In genomic region chr7:121288894-121289293, GRCh38 we compare ENCODE assay signal across 22 cellular contexts. TPM values are rescaled to one million over a fixed set of nuclear protein-coding genes. Genes with fewer than 3 reads are reported as not detected.
DNase-seq lines count a peak whose midpoint lies in the region; ATAC-seq, FAIRE-seq and TF ChIP-seq lines count a peak whose summit lies in the region.
"Had no signal": no experiment of that assay in that cellular context is flagged by ENCODE, and none has a peak within 500 bp of the region (broad histone marks: within the 10 kb centered on the region; RNA-seq: fewer than 3 reads in every experiment).

No MANE protein-coding gene starts in this region.

- no peak for TF ChIP-seq RAD21 in HepG2 (CRISPR knock-in tag; IDR thresholded peaks at IDR 0.05)

- no peak for FAIRE-seq in HepG2 (lab: Jason Lieb, UNC)
- FAIRE-seq: frontal cortex had no signal

- TF ChIP-seq CTCF in PC-3 (conservative IDR thresholded peaks at IDR 0.05; ENCODE audit: low read depth, low read length) = no peak
- no peak for TF ChIP-seq CTCF in chondrocyte (IDR thresholded peaks at IDR 0.05)
- no peak for TF ChIP-seq CTCF in HepG2 (CRISPR knock-in tag; IDR thresholded peaks at IDR 0.05)

- no peak for TF ChIP-seq POLR2A in HepG2 (IDR thresholded peaks at IDR 0.05; ENCODE audit: insufficient read depth in 1 of 2, low read depth in 2 of 2, low read length in 2 of 2)

- peak; percentile 76 for DNase-seq in EH (ENCODE audit: low read depth)
- peak; percentile 79 for DNase-seq in PC-3
- DNase-seq in chondrocyte (ENCODE audit: low spot score) = no peak
- DNase-seq in myocyte (ENCODE audit: low read depth) = peak; percentile 56
- no peak for DNase-seq in epidermal melanocyte (ENCODE audit: insufficient read length, low spot score)
- no peak for DNase-seq in inferior parietal cortex (ENCODE audit: extremely low spot score)
- DNase-seq in HepG2 (ENCODE audit: low spot score) = no peak
- no peak for DNase-seq in NCI-H1105 treated with DMSO at 0.1 percent for 48 hours (lab: John Stamatoyannopoulos, UW)
- DNase-seq: activated CD4-positive, alpha-beta memory T cell treated with anti-CD3 and anti-CD28 coated beads, Interleukin-2, amount 10 ng/mL, durations not matched to agents 7 days and 5 days; amygdala; DND-41; dorsolateral prefrontal cortex; KBM-7; NCI-H1436 treated with DMSO at 0.1 percent for 48 hours; NCI-H446; stimulated activated naive B cell treated with anti-CD40 and anti-IgM and Interleukin-4, amounts not matched to agents 10 μg/mL and 1 μg/mL and 100 μg/mL, for 72 hours had no signal

- no peak overlapping the region for H3K27ac ChIP-seq in PC-3 (ENCODE audit: low read length)
- H3K27ac ChIP-seq in HepG2 (ENCODE audit: extremely low read length, insufficient read depth, low read length) = no peak overlapping the region
- H3K27ac ChIP-seq: BLaER1 treated with 17β-estradiol and CSF1 and Interleukin-3, amounts not matched to agents 10 nM and 100 nM; dorsolateral prefrontal cortex had no signal

- no peak for TF ChIP-seq EP300 in HepG2 (IDR thresholded peaks at IDR 0.05; ENCODE audit: low read depth in 2 of 2, low read length in 2 of 2)
- TF ChIP-seq EP300 in HepG2 (CRISPR knock-in tag; IDR thresholded peaks at IDR 0.05; ENCODE audit: borderline replicate concordance) = no peak

- H3K4me1 ChIP-seq in PC-3 (ENCODE audit: insufficient read depth, low read length) (peaks cover 12% of the 10 kb centered on the region; the same call in 1 of the 2 replicates), HepG2 (ENCODE audit: insufficient read depth, low read length) (no peaks in the 10 kb centered on the region)

- H3K36me3 Mint-ChIP-seq in chondrocyte (ENCODE audit: low read depth) = peaks cover 5% of the 10 kb centered on the region

- intact Hi-C loops in PC-3 (cut with micrococcal nuclease) = no loop called here
- intact Hi-C loops in HepG2 (cut with micrococcal nuclease; ENCODE audit: unreplicated experiment) = no loop called here

- no peak overlapping the region for H3K9ac ChIP-seq in PC-3 (ENCODE audit: low read length)
- no peak overlapping the region for H3K9ac ChIP-seq in HepG2 (ENCODE audit: insufficient read depth, low read depth, low read length)
- H3K9ac ChIP-seq: BLaER1 treated with 17β-estradiol and CSF1 and Interleukin-3, amounts not matched to agents 10 nM and 100 nM had no signal

- in situ Hi-C loops in HepG2 (cut with HindIII; ENCODE audit: extremely low pct_ligation_motif_present, low pct_unique_long_range_greater_than_20kb) = no loop called here

- H2AFZ ChIP-seq in PC-3 (ENCODE audit: low read length) = no peak overlapping the region
- H2AFZ ChIP-seq in HepG2 (ENCODE audit: low read length) = no peak overlapping the region

- no peaks in the 10 kb centered on the region for H3K79me2 ChIP-seq in PC-3 (ENCODE audit: low read length)
- H3K79me2 ChIP-seq in HepG2 (ENCODE audit: insufficient read depth, low read length) = no peaks in the 10 kb centered on the region

- H3K9me2 ChIP-seq in PC-3 (replicated peaks; ENCODE audit: low read length) = no peaks in the 10 kb centered on the region

- no peak overlapping the region for H3K4me2 ChIP-seq in PC-3 (ENCODE audit: low read length)
- no peak overlapping the region for H3K4me2 ChIP-seq in HepG2 (ENCODE audit: low read depth, low read length)
- H3K4me2 ChIP-seq: BLaER1 treated with 17β-estradiol and CSF1 and Interleukin-3, amounts not matched to agents 10 nM and 100 nM; smooth muscle cell had no signal

- no peaks in the 10 kb centered on the region for H3K27me3 Mint-ChIP-seq in chondrocyte (ENCODE audit: low read depth)
- H3K27me3 Mint-ChIP-seq: stimulated activated naive B cell treated with anti-CD40 and anti-IgM and Interleukin-4, amounts not matched to agents 10 μg/mL and 1 μg/mL and 100 μg/mL, for 72 hours had no signal

- no peak overlapping the region for H3K4me3 Mint-ChIP-seq in chondrocyte (ENCODE audit: unreplicated experiment)
- H3K4me3 Mint-ChIP-seq: activated CD4-positive, alpha-beta memory T cell treated with anti-CD3 and anti-CD28 coated beads, Interleukin-2, amount 10 ng/mL, durations not matched to agents 7 days and 5 days; mesothelial cell of epicardium; stimulated activated naive B cell treated with anti-CD40 and anti-IgM and Interleukin-4, amounts not matched to agents 10 μg/mL and 1 μg/mL and 100 μg/mL, for 72 hours had no signal

- H3F3A ChIP-seq in PC-3 (ENCODE audit: low read length, unreplicated experiment) = no peaks in the 10 kb centered on the region

- ATAC-seq in PC-3 = peak; percentile 66
- no peak for ATAC-seq in HepG2
- ATAC-seq: stimulated activated naive B cell treated with anti-CD40 and anti-IgM and Interleukin-4, amounts not matched to agents 10 μg/mL and 1 μg/mL and 100 μg/mL, for 72 hours had no signal

- POLR2A ChIA-PET in PC-3 (lab: Charles Lee; ENCODE audit: unreplicated experiment) = no interaction called here
- POLR2A ChIA-PET in HepG2 (lab: Yijun Ruan, JAX) = no interaction called here

- H4K20me1 ChIP-seq in PC-3 (ENCODE audit: low read length) (no peaks in the 10 kb centered on the region), HepG2 (ENCODE audit: insufficient read depth, low read length) (no peaks in the 10 kb centered on the region)
- H4K20me1 ChIP-seq: BLaER1 treated with 17β-estradiol and CSF1 and Interleukin-3, amounts not matched to agents 10 nM and 100 nM had no signal

- peaks cover 13% of the 10 kb centered on the region for H3K4me1 Mint-ChIP-seq in chondrocyte (ENCODE audit: low read depth)
- H3K4me1 Mint-ChIP-seq: activated CD4-positive, alpha-beta memory T cell treated with anti-CD3 and anti-CD28 coated beads, Interleukin-2, amount 10 ng/mL, durations not matched to agents 7 days and 5 days; mesothelial cell of epicardium had no signal

- peaks cover 19% of the 10 kb centered on the region for H3K9me3 Mint-ChIP-seq in chondrocyte (ENCODE audit: low read depth)

- CTCF ChIA-PET in PC-3 (lab: Charles Lee) = no interaction called here
- CTCF ChIA-PET in HepG2 (lab: Yijun Ruan, JAX; ENCODE audit: low intra/inter-chr PET ratio, low total read pairs) = no interaction called here

- no TSS peak for BruUV-seq in PC-3 (replicated peaks; lab: Mats Ljungman, UMichigan)
- BruUV-seq in HepG2 (replicated peaks; lab: Mats Ljungman, UMichigan) = no TSS peak

- peak overlapping the region; percentile 76 for H3K27ac Mint-ChIP-seq in chondrocyte (ENCODE audit: unreplicated experiment)
- H3K27ac Mint-ChIP-seq: activated CD4-positive, alpha-beta memory T cell treated with anti-CD3 and anti-CD28 coated beads, Interleukin-2, amount 10 ng/mL, durations not matched to agents 7 days and 5 days; mesothelial cell of epicardium; stimulated activated naive B cell treated with anti-CD40 and anti-IgM and Interleukin-4, amounts not matched to agents 10 μg/mL and 1 μg/mL and 100 μg/mL, for 72 hours had no signal

- H3K36me3 ChIP-seq in PC-3 (ENCODE audit: low read depth, low read length) (no peaks in the 10 kb centered on the region), HepG2 (replicated peaks in 1 of 2; ENCODE audit: control insufficient read depth in 1 of 2, insufficient read depth in 2 of 2, low read length in 2 of 2) (no peaks in the 10 kb centered on the region)

- H3K9me3 ChIP-seq in PC-3 (ENCODE audit: low read length) (no peaks in the 10 kb centered on the region), HepG2 (ENCODE audit: low read length) (peaks cover 14% of the 10 kb centered on the region)

- H3K4me3 ChIP-seq in PC-3 (ENCODE audit: low read length) (no peak overlapping the region), HepG2 (replicated peaks in 1 of 3; ENCODE audit: insufficient read depth in 1 of 3, low read depth in 2 of 3, low read length in 3 of 3) (no peak overlapping the region)
- H3K4me3 ChIP-seq: BLaER1 treated with 17β-estradiol and CSF1 and Interleukin-3, amounts not matched to agents 10 nM and 100 nM; dorsolateral prefrontal cortex; smooth muscle cell had no signal

- H3K27me3 ChIP-seq in PC-3 (ENCODE audit: low read length) (no peaks in the 10 kb centered on the region), HepG2 (ENCODE audit: control insufficient read depth in 1 of 2, insufficient read depth in 2 of 2, low read length in 2 of 2) (no peaks in the 10 kb centered on the region)
- H3K27me3 ChIP-seq: BLaER1 treated with 17β-estradiol and CSF1 and Interleukin-3, amounts not matched to agents 10 nM and 100 nM; dorsolateral prefrontal cortex had no signal

TF ChIP-seq in HepG2, 621 proteins besides CTCF, POLR2A, EP300 and RAD21 (continues in another document):
- TF ChIP-seq GPN1 (CRISPR knock-in tag; IDR thresholded peaks at IDR 0.05; ENCODE audit: borderline replicate concordance) (no peak), NFYC (CRISPR knock-in tag; IDR thresholded peaks at IDR 0.05) (no peak), ZNF569 (CRISPR knock-in tag; IDR thresholded peaks at IDR 0.05; ENCODE audit: borderline replicate concordance) (no peak), MAFF (IDR thresholded peaks at IDR 0.05; ENCODE audit: low read depth, low read length) (no peak), CEBPG (CRISPR knock-in tag; IDR thresholded peaks at IDR 0.05) (no peak)

RNA-seq across cellular contexts. Expression of gene WNT16, which starts 39.9 kb away (rescaled TPM):
- total RNA-seq in PC-3 (2014; rRNA removed) = not detected in 2 replicates
- not detected in 3 replicates for total RNA-seq in chondrocyte
- total RNA-seq in myocyte = 0.05 TPM in 1 of 2 replicates, not detected in the other
- 0.06 TPM for polyA plus RNA-seq in myocyte (2012)
- total RNA-seq in HepG2 (2016; rRNA removed; fragmentation: Illumina TruSeq; extraction: Trizol) = not detected in 2 replicates
- not detected in 2 replicates for total RNA-seq in HepG2 (2016; cell fraction: cytosol; rRNA removed; fragmentation: Illumina TruSeq; extraction: Trizol; ENCODE audit: low read depth)
- total RNA-seq in HepG2 (2016; cell fraction: insoluble cytoplasmic fraction; rRNA removed; fragmentation: Illumina TruSeq; extraction: Trizol) = not detected in 2 replicates
- not detected in 2 replicates for total RNA-seq in HepG2 (2016; cell fraction: membrane; rRNA removed; fragmentation: Illumina TruSeq; extraction: Trizol)
- not detected in 2 replicates for total RNA-seq in HepG2 (2016; cell fraction: nucleus; rRNA removed; fragmentation: Illumina TruSeq; extraction: Trizol)
- not detected in 2 replicates for polyA plus RNA-seq in HepG2 (2011; rRNA removed)
- not detected in 2 replicates for polyA plus RNA-seq in HepG2 (2011; cell fraction: cytosol; rRNA removed)
- polyA plus RNA-seq in HepG2 (2011; cell fraction: nucleus; rRNA removed) = not detected in 2 replicates
- not detected in 2 replicates for polyA plus RNA-seq in HepG2 (2012)
- not detected in 2 replicates for polyA plus RNA-seq in HepG2 (2016; cell fraction: cytosol; fragmentation: Illumina TruSeq; extraction: Trizol; ENCODE audit: low read depth)
- not detected in 2 replicates for polyA plus RNA-seq in HepG2 (2016; cell fraction: insoluble cytoplasmic fraction; fragmentation: Illumina TruSeq; extraction: Trizol; ENCODE audit: low read depth)
- polyA plus RNA-seq in HepG2 (2016; cell fraction: membrane; fragmentation: Illumina TruSeq; extraction: Trizol; ENCODE audit: low read depth) = not detected in 2 replicates
- not detected in 2 replicates for polyA plus RNA-seq in HepG2 (2016; cell fraction: nucleus; fragmentation: Illumina TruSeq; extraction: Trizol; ENCODE audit: insufficient read depth, low read depth)
- polyA minus RNA-seq in HepG2 (2011; rRNA and poly(A)+ RNA removed; ENCODE audit: low replicate concordance) = not detected in 2 replicates
- not detected in 2 replicates for polyA minus RNA-seq in HepG2 (2011; cell fraction: cytosol; rRNA and poly(A)+ RNA removed)
- not detected in 2 replicates for polyA minus RNA-seq in HepG2 (2011; cell fraction: nucleus; rRNA and poly(A)+ RNA removed)
- total RNA-seq: activated CD4-positive, alpha-beta memory T cell treated with anti-CD3 and anti-CD28 coated beads, Interleukin-2, amount 10 ng/mL, durations not matched to agents 7 days and 5 days; omental fat pad; smooth muscle cell had no signal
- polyA plus RNA-seq: urinary bladder had no signal

Comparison
In these comparisons a context has a peak if more than half of its experiments do, and no peak if none do; other contexts are left out.
1. DNase-seq: peak in EH (single experiment), PC-3 (single experiment) and myocyte (single experiment); none in chondrocyte (single experiment), epidermal melanocyte (single experiment), inferior parietal cortex (single experiment), HepG2 (single experiment) and NCI-H1105 treated with DMSO at 0.1 percent for 48 hours (single experiment).